Comparison of ENCODE assay signal across 1 cellular context in genomic region chr5:102797485-102797884, GRCh38.
TF ChIP-seq lines count a peak whose summit lies in the region.

No MANE protein-coding gene starts in this region.

TF ChIP-seq in K562, 482 proteins besides CTCF, POLR2A, EP300 and RAD21:
- TF ChIP-seq NBN (IDR thresholded peaks at IDR 0.05; ENCODE audit: low read depth) (no peak), ZNF778 (CRISPR knock-in tag; IDR thresholded peaks at IDR 0.05) (no peak), IRF2 (CRISPR knock-in tag; IDR thresholded peaks at IDR 0.05) (no peak), NFIX (CRISPR knock-in tag; IDR thresholded peaks at IDR 0.05; ENCODE audit: low read depth) (peak; percentile 78), ZNF511 (CRISPR knock-in tag; IDR thresholded peaks at IDR 0.05) (no peak), POU5F1 (IDR thresholded peaks at IDR 0.05; ENCODE audit: borderline replicate concordance, low read depth, low read length, partially characterized antibody) (no peak), ZBTB7A (IDR thresholded peaks at IDR 0.05; ENCODE audit: borderline replicate concordance, control insufficient read depth, low read depth, low read length) (no peak), POLR3G (IDR thresholded peaks at IDR 0.05; ENCODE audit: extremely low read depth, insufficient read length, insufficient replicate concordance) (no peak), NFIC (IDR thresholded peaks at IDR 0.05) (peak; percentile 81)
